ENCODE assay signal across 12 cellular contexts in the genomic region with DNA sequence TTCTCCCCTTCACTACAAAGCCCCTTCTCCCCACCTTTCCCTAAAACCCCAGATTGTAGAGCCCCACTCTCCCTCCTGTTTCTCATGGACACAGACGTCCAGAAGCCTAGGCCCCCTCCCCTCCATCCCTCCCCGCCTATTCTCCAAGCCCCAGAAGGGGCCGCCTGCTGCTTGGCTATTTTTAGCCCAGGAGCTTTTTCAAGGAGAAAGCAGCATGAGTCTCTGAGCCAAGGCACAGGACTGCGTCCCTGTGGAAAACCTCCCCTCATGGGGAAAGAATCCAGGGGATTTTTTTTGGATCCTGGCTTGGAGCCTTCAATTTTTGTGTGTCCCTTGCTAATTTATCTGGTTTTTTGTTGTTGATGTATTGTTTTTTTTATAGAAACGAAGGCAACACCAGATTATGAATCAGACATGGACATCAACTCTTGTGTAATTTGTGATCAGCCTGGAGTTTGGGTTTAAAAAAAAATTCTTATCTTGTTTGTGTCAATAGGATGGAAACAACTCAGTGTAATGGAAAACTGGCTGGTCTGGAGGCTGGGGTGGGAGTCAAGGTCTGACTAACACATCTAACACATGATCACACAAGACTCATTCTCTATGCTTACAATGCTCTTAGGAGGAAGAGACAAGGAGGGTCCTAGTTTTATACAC. TPM values are rescaled to one million over a fixed set of nuclear protein-coding genes. Genes with fewer than 3 reads are reported as not detected.
A peak's percentile ranks its signal among the peaks of the same experiment; 100 is the strongest.
DNase-seq lines count a peak whose midpoint lies in the region; ATAC-seq, FAIRE-seq and TF ChIP-seq lines count a peak whose summit lies in the region.
"Had no signal": no experiment of that assay in that cellular context is flagged by ENCODE, and none has a peak within 500 bp of the region (broad histone marks: within the 10 kb centered on the region; RNA-seq: fewer than 3 reads in every experiment).

No MANE protein-coding gene starts in this region.

- peaks cover 8% of the 10 kb centered on the region for H3K27me3 Mint-ChIP-seq in progenitor cell of endocrine pancreas

- ATAC-seq in heart right ventricle, result peak; percentile 79 to 91 (median 85)
- peak; percentile 35 to 88 (median 76) for ATAC-seq in pancreas

- intact Hi-C loops in adrenal gland (cut with DNase I), result loop anchor here (5.0 to 10.0 kb wide), 2 partner anchors 43 to 86 kb away; partner anchors contain the start of gene C11orf96 (in 2 of the 2)
- intact Hi-C loops in heart right ventricle (cut with DNase I), result loop anchor here in 7 of 10 donors (2.0 to 10.0 kb wide), 5 partner anchors 42 to 88 kb away; partner anchors contain the start of gene C11orf96 (in 3 of the 7)
- intact Hi-C loops in pancreas (cut with DNase I), result loop anchor here in 1 of 3 donors (5.0 to 10.0 kb wide), 2 partner anchors 106 to 143 kb away; no protein-coding TSS in a partner anchor

- H3K27me3 ChIP-seq in adrenal gland (no peaks in the 10 kb centered on the region), heart right ventricle (no peaks in the 10 kb centered on the region), pancreas (no peaks in the 10 kb centered on the region), MG63 (no peaks in the 10 kb centered on the region)

- H3K4me3 ChIP-seq in adrenal gland (no peak overlapping the region), heart right ventricle (no peak overlapping the region), pancreas (no peak overlapping the region), MG63 (no peak overlapping the region)

- DNase-seq in GM04503 (ENCODE audit: low read depth) (peak; percentile 73), adrenal gland (peak; percentile 77 to 93 (median 86)), heart right ventricle (peak; percentile 42 to 70), pancreas (peak in 2 of 6 donors; percentile 20 to 59), activated T-cell treated with anti-CD3 and anti-CD28 coated beads for 4 hours (no peak), progenitor cell of endocrine pancreas (ENCODE audit: low spot score, unreplicated experiment) (no peak), MG63 (no peak), DMS153 treated with DMSO at 0.1 percent for 48 hours (lab: John Stamatoyannopoulos, UW; ENCODE audit: unreplicated experiment) (no peak)
- DNase-seq: foreskin melanocyte; NK-92 treated with Interleukin-12 subunit alpha and Interleukin-12 subunit beta, amount 100 ng/mL, for 24 hours; stimulated activated CD4-positive, alpha-beta T cell treated with anti-CD3 and anti-CD28 coated beads, Interleukin-1b, Interleukin-23, amount 100 ng/mL, for 48 hours had no signal

- peaks cover 13 to 40% of the 10 kb centered on the region in 2 donors for H3K4me1 ChIP-seq in adrenal gland (replicated peaks in 1 of 2)
- H3K4me1 ChIP-seq in heart right ventricle, result peaks cover 9 to 43% (median 36%) of the 10 kb centered on the region in 9 donors
- H3K4me1 ChIP-seq in pancreas, result peaks cover 0 to 7% (median 0%) of the 10 kb centered on the region in 3 donors

- WGBS in adrenal gland, 4 donors, result 15 to 34% (median 29%) methylated on average over 5 of the region's 5 CpGs
- 5 to 9% methylated on average over 5 of the region's 5 CpGs for WGBS in heart right ventricle, 2 donors
- WGBS in pancreas, 2 donors, result 12 to 29% methylated on average over 5 of the region's 5 CpGs

- H3K36me3 ChIP-seq in adrenal gland (replicated peaks in 1 of 2) (no peaks in the 10 kb centered on the region), heart right ventricle (no peaks in the 10 kb centered on the region), pancreas (no peaks in the 10 kb centered on the region), MG63 (no peaks in the 10 kb centered on the region)

- H3K9me3 Mint-ChIP-seq in progenitor cell of endocrine pancreas (ENCODE audit: low read depth), result peaks cover 8% of the 10 kb centered on the region

- H3K27ac ChIP-seq in adrenal gland (peak overlapping the region; percentile 76 to 93 (median 82)), heart right ventricle (peak overlapping the region; percentile 49 to 89 (median 78)), pancreas (peak overlapping the region in 2 of 4 donors; percentile 55 to 57)

- H3K4me3 Mint-ChIP-seq in progenitor cell of endocrine pancreas (ENCODE audit: low read depth), result no peak overlapping the region

- H3K36me3 Mint-ChIP-seq in progenitor cell of endocrine pancreas (ENCODE audit: insufficient read depth), result no peaks in the 10 kb centered on the region

- no peaks in the 10 kb centered on the region for H3K4me1 Mint-ChIP-seq in progenitor cell of endocrine pancreas (ENCODE audit: low read depth)

- no peak for FAIRE-seq in pancreas (lab: Jason Lieb, UNC)

- no peak for TF ChIP-seq CTCF in adrenal gland (IDR thresholded peaks at IDR 0.05)
- TF ChIP-seq CTCF in heart right ventricle (IDR thresholded peaks at IDR 0.05), result peak in 1 of 9 donors; percentile 3
- no peak for TF ChIP-seq CTCF in pancreas (IDR thresholded peaks at IDR 0.05)
- TF ChIP-seq CTCF in progenitor cell of endocrine pancreas (IDR thresholded peaks at IDR 0.05; ENCODE audit: unreplicated experiment), result no peak

- TF ChIP-seq POLR2A in adrenal gland (IDR thresholded peaks at IDR 0.05), result no peak

- no peak overlapping the region for H3K27ac Mint-ChIP-seq in progenitor cell of endocrine pancreas

- H3K9me3 ChIP-seq in adrenal gland (replicated peaks in 1 of 3), result no peaks in the 10 kb centered on the region
- H3K9me3 ChIP-seq in heart right ventricle, result peaks cover 0 to 18% (median 7%) of the 10 kb centered on the region in 11 donors
- H3K9me3 ChIP-seq in pancreas, result no peaks in the 10 kb centered on the region
- H3K9me3 ChIP-seq in MG63, result peaks cover 8% of the 10 kb centered on the region; the same call in 1 of the 2 replicates

RNA-seq across cellular contexts. Expression of gene ACCSL, which starts 17.4 kb away (rescaled TPM):
- not detected for total RNA-seq in adrenal gland
- polyA plus RNA-seq in adrenal gland, result not detected
- total RNA-seq in heart right ventricle, result not detected
- not detected for polyA plus RNA-seq in heart right ventricle
- total RNA-seq in pancreas, result not detected
- polyA plus RNA-seq in pancreas, result not detected
- total RNA-seq in progenitor cell of endocrine pancreas, result not detected in 2 replicates
- not detected in 2 replicates for total RNA-seq in MG63 (2014; rRNA removed; shearing (Covaris generic); ENCODE audit: low replicate concordance)
- total RNA-seq: activated CD8-positive, alpha-beta memory T cell treated with anti-CD3 and anti-CD28 coated beads for 36 hours had no signal

RNA-seq across cellular contexts. Expression of gene ACCS, which starts 35.7 kb away (rescaled TPM):
- total RNA-seq in adrenal gland, result 10 to 100 TPM; 12.3 to 64.5 (median 41.4) TPM
- 100 to 1,000 TPM in 2 of 3 donors, 1 to 10 TPM in 1; 9.8 to 195 (median 108) TPM for polyA plus RNA-seq in adrenal gland
- total RNA-seq in heart right ventricle, result 10 to 100 TPM in 2 of 10 donors, 1 to 10 TPM in 8; 5.5 to 19.6 (median 8.2) TPM
- polyA plus RNA-seq in heart right ventricle, result 10 to 100 TPM in 1 of 2 donors, 1 to 10 TPM in 1; 2.6 to 32.7 TPM
- 10 to 100 TPM; 10.1 to 20.9 (median 15.0) TPM for total RNA-seq in pancreas
- polyA plus RNA-seq in pancreas, result 10 to 100 TPM; 47.9 to 68.1 TPM
- 30.5 and 33.5 TPM in 2 replicates for total RNA-seq in progenitor cell of endocrine pancreas
- 1.7 and 12.1 TPM in 2 replicates for total RNA-seq in MG63 (2014; rRNA removed; shearing (Covaris generic); ENCODE audit: low replicate concordance)

Comparison
In these comparisons a context has a peak if more than half of its experiments do, and no peak if none do; other contexts are left out.
1. DNase-seq: peak in GM04503 (single experiment), adrenal gland (7 of 7) and heart right ventricle (2 of 2); none in activated T-cell treated with anti-CD3 and anti-CD28 coated beads for 4 hours (single experiment), progenitor cell of endocrine pancreas (single experiment), MG63 (single experiment) and DMS153 treated with DMSO at 0.1 percent for 48 hours (single experiment).